Comparison of ENCODE assay signal across 10 cellular contexts in the genomic region with DNA sequence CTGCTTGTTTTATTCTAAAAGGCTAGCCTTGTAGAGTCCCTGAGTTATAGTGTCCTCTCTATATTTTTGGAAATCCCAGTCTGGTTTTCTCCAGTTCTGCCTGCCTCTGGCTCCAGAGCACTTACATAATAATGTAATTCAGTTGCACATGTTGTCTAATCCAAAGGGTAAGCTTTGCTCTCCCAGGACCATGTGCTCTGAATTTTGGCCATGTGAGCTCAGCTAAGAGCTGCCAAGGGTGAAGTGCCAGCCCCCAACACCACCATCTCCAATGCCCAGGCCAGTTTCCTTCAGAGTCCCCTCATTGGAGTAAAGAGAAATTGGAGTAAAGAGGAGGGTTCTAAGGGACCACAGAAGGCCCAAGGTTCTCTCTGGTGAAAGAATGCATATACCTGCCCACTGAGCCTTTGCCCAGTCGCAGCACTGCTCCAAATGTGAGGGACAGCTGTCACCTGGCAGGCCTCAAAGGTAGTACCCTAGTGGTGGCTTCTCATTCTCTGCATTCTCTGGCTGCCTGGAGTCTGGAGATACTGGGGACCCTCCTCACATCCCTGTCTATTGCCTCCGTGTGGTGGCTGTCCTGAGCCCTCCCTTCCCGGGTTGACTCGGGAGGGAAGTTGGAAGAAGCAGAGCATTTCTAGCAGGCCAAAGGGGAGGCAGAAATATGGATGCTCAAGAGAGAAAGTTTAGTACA. TPM values are rescaled to one million over a fixed set of nuclear protein-coding genes. Genes with fewer than 3 reads are reported as not detected.
DNase-seq lines count a peak whose midpoint lies in the region; ATAC-seq and TF ChIP-seq lines count a peak whose summit lies in the region.
"Had no signal": no experiment of that assay in that cellular context is flagged by ENCODE, and none has a peak within 500 bp of the region (broad histone marks: within the 10 kb centered on the region; RNA-seq: fewer than 3 reads in every experiment).

No MANE protein-coding gene starts in this region.

- peaks cover 12% of the 10 kb centered on the region for H3K36me3 ChIP-seq in suprapubic skin
- H3K36me3 ChIP-seq in left lung, result peaks cover 0 to 20% of the 10 kb centered on the region in 2 donors
- H3K36me3 ChIP-seq in naive thymus-derived CD4-positive, alpha-beta T cell (ENCODE audit: control insufficient read depth in 2 of 3, insufficient read depth in 3 of 3, low read length in 3 of 3), result peaks cover 3 to 27% (median 11%) of the 10 kb centered on the region in 3 experiments

- TF ChIP-seq CTCF in suprapubic skin (IDR thresholded peaks at IDR 0.05) (no peak), HFFc6 (IDR thresholded peaks at IDR 0.05) (no peak), left lung (IDR thresholded peaks at IDR 0.05) (no peak)

- ATAC-seq in GM21825 (IDR thresholded peaks at IDR 0.05; ENCODE audit: unreplicated experiment), result peak; percentile 12
- ATAC-seq in left lobe of liver, result peak; percentile 45
- no peak for ATAC-seq in left lung
- ATAC-seq in naive thymus-derived CD4-positive, alpha-beta T cell, result no peak
- ATAC-seq: activated CD8-positive, alpha-beta T cell treated with anti-CD3 and anti-CD28 coated beads, Interleukin-2, amount 10 ng/mL, durations not matched to agents 7 days and 5 days had no signal

- no peak overlapping the region for H3K4me3 ChIP-seq in suprapubic skin
- H3K4me3 ChIP-seq in left lung, result no peak overlapping the region
- no peak overlapping the region for H3K4me3 ChIP-seq in naive thymus-derived CD4-positive, alpha-beta T cell (ENCODE audit: low read length)

- no peaks in the 10 kb centered on the region for H3K9me3 Mint-ChIP-seq in HFFc6
- peaks cover 0 to 2% (median 0%) of the 10 kb centered on the region in 11 donors for H3K9me3 Mint-ChIP-seq in naive thymus-derived CD4-positive, alpha-beta T cell

- H3K9me3 ChIP-seq in suprapubic skin, result no peaks in the 10 kb centered on the region
- no peaks in the 10 kb centered on the region for H3K9me3 ChIP-seq in left lung
- no peaks in the 10 kb centered on the region for H3K9me3 ChIP-seq in naive thymus-derived CD4-positive, alpha-beta T cell (ENCODE audit: control insufficient read depth in 2 of 3, low read length in 3 of 3)

- POLR2A ChIA-PET in naive thymus-derived CD4-positive, alpha-beta T cell (lab: Charles Lee), result no interaction called here

- TF ChIP-seq POLR2A in suprapubic skin (IDR thresholded peaks at IDR 0.05), result no peak

- H3K27me3 ChIP-seq in suprapubic skin (no peaks in the 10 kb centered on the region), left lung (no peaks in the 10 kb centered on the region)
- H3K27me3 ChIP-seq in naive thymus-derived CD4-positive, alpha-beta T cell (ENCODE audit: control insufficient read depth in 2 of 2, insufficient read depth in 2 of 2, low read length in 2 of 2), result no peaks in the 10 kb centered on the region

- DNase-seq in left lobe of liver (ENCODE audit: low spot score) (peak; percentile 83), suprapubic skin (ENCODE audit: low spot score in 2 of 2) (no peak), HFFc6 (no peak), left lung (no peak), posterior cingulate gyrus (no peak)
- no peak for DNase-seq in naive thymus-derived CD4-positive, alpha-beta T cell
- DNase-seq: activated CD8-positive, alpha-beta T cell treated with anti-CD3 and anti-CD28 coated beads, Interleukin-2, amount 10 ng/mL, durations not matched to agents 7 days and 5 days; NCI-H1417 treated with DMSO at 0.1 percent for 48 hours had no signal

- H3K4me1 ChIP-seq in suprapubic skin (peaks cover 87% of the 10 kb centered on the region), left lung (peaks cover 26 to 56% of the 10 kb centered on the region in 2 donors)
- H3K4me1 ChIP-seq in naive thymus-derived CD4-positive, alpha-beta T cell (ENCODE audit: control insufficient read depth in 2 of 2, insufficient read depth in 2 of 2, low read length in 2 of 2), result peaks cover 16 to 23% of the 10 kb centered on the region in 2 donors

- CTCF ChIA-PET in naive thymus-derived CD4-positive, alpha-beta T cell (lab: Charles Lee), result no interaction called here

- H3K36me3 Mint-ChIP-seq in HFFc6 (ENCODE audit: low read depth), result no peaks in the 10 kb centered on the region
- H3K36me3 Mint-ChIP-seq in naive thymus-derived CD4-positive, alpha-beta T cell, result peaks cover 0 to 23% (median 8%) of the 10 kb centered on the region in 5 donors

- peak overlapping the region; percentile 71 for H3K27ac ChIP-seq in angular gyrus (ENCODE audit: low read depth, low read length)
- H3K27ac ChIP-seq in suprapubic skin, result peak overlapping the region; percentile 52
- H3K27ac ChIP-seq in left lung, result no peak overlapping the region
- no peak overlapping the region for H3K27ac ChIP-seq in naive thymus-derived CD4-positive, alpha-beta T cell (ENCODE audit: low read depth, low read length)

- peaks cover 42% of the 10 kb centered on the region for H3K4me1 Mint-ChIP-seq in HFFc6 (ENCODE audit: low read depth)
- H3K4me1 Mint-ChIP-seq in naive thymus-derived CD4-positive, alpha-beta T cell, result peaks cover 28 to 58% (median 48%) of the 10 kb centered on the region in 7 donors

- H3K27me3 Mint-ChIP-seq in HFFc6 (ENCODE audit: insufficient read depth), result peaks cover 2% of the 10 kb centered on the region
- H3K27me3 Mint-ChIP-seq in naive thymus-derived CD4-positive, alpha-beta T cell, result no peaks in the 10 kb centered on the region

- TF ChIP-seq EP300 in suprapubic skin (IDR thresholded peaks at IDR 0.05), result no peak

- no peak overlapping the region; the same call in 1 of the 2 replicates for H3K27ac Mint-ChIP-seq in HFFc6
- H3K27ac Mint-ChIP-seq in naive thymus-derived CD4-positive, alpha-beta T cell, result no peak overlapping the region
- H3K27ac Mint-ChIP-seq: activated CD8-positive, alpha-beta T cell treated with anti-CD3 and anti-CD28 coated beads, Interleukin-2, amount 10 ng/mL, durations not matched to agents 7 days and 5 days had no signal

- intact Hi-C loops in left lung (cut with DNase I), result no loop called here
- intact Hi-C loops in naive thymus-derived CD4-positive, alpha-beta T cell (cut with micrococcal nuclease), result no loop called here
- intact Hi-C loops in posterior cingulate gyrus (cut with DNase I), result no loop called here

- 51% methylated on average over 4 of the region's 4 CpGs for WGBS in suprapubic skin

- no peak overlapping the region for H3K4me3 Mint-ChIP-seq in HFFc6
- H3K4me3 Mint-ChIP-seq in naive thymus-derived CD4-positive, alpha-beta T cell, result peak overlapping the region in 1 of 10 donors; percentile 39
- H3K4me3 Mint-ChIP-seq: activated CD8-positive, alpha-beta T cell treated with anti-CD3 and anti-CD28 coated beads, Interleukin-2, amount 10 ng/mL, durations not matched to agents 7 days and 5 days had no signal

RNA-seq across cellular contexts. Expression of a gene that starts 4.9 kb away (rescaled TPM):
- total RNA-seq in left lobe of liver (52.9 TPM), suprapubic skin (100 to 1,000 TPM in 1 of 4 donors, 10 to 100 TPM in 3; 86.1 to 141 (median 93.4) TPM), left lung (10 to 100 TPM; 32.7 to 42.3 TPM)
- total RNA-seq in HFFc6 (2021; fragmentation: NEBNext Ultra II Directional; extraction: Animal tissue kit (Norgen Biotek cat#: 25700)), result 10 to 100 TPM; 12.5 to 16.4 (median 14.1) TPM
- total RNA-seq in naive thymus-derived CD4-positive, alpha-beta T cell, result 100 to 1,000 TPM in 2 of 5 experiments, 10 to 100 TPM in 3; 31.1 to 202 (median 66.9) TPM
- 10 to 100 TPM; 26.9 to 36.0 TPM for polyA plus RNA-seq in naive thymus-derived CD4-positive, alpha-beta T cell

RNA-seq across cellular contexts. Expression of a gene that starts 33.3 kb away (rescaled TPM):
- total RNA-seq in left lobe of liver, result 8.0 TPM
- 1 to 10 TPM; 3.6 to 8.0 (median 4.5) TPM for total RNA-seq in suprapubic skin
- total RNA-seq in HFFc6 (2021; fragmentation: NEBNext Ultra II Directional; extraction: Animal tissue kit (Norgen Biotek cat#: 25700)), result 10 to 100 TPM in 1 of 6 experiments, 1 to 10 TPM in 5; 7.4 to 10.0 (median 8.7) TPM
- 1 to 10 TPM; 6.9 to 8.7 TPM for total RNA-seq in left lung
- 1 to 10 TPM in 2 of 5 experiments, under 1 TPM in 3; 0.65 to 7.0 (median 0.92) TPM for total RNA-seq in naive thymus-derived CD4-positive, alpha-beta T cell
- not detected for polyA plus RNA-seq in naive thymus-derived CD4-positive, alpha-beta T cell

RNA-seq across cellular contexts. Expression of a gene that starts 47.2 kb away (rescaled TPM):
- total RNA-seq in left lobe of liver (13.2 TPM), suprapubic skin (10 to 100 TPM in 1 of 4 donors, 1 to 10 TPM in 3; 6.7 to 10.1 (median 8.8) TPM), left lung (10 to 100 TPM; 25.5 to 30.7 TPM)
- total RNA-seq in HFFc6 (2021; fragmentation: NEBNext Ultra II Directional; extraction: Animal tissue kit (Norgen Biotek cat#: 25700)), result 10 to 100 TPM; 24.2 to 29.6 (median 27.4) TPM
- total RNA-seq in naive thymus-derived CD4-positive, alpha-beta T cell, result 10 to 100 TPM in 4 of 5 experiments, 1 to 10 TPM in 1; 7.9 to 22.8 (median 14.2) TPM
- 10 to 100 TPM; 10.3 to 13.9 TPM for polyA plus RNA-seq in naive thymus-derived CD4-positive, alpha-beta T cell

RNA-seq across cellular contexts. Expression of a gene that starts 54.9 kb away (rescaled TPM):
- total RNA-seq in left lobe of liver (0.68 TPM), suprapubic skin (1 to 10 TPM in 3 of 4 donors, not detected in 1; 1.7 to 3.7 (median 1.7) TPM), left lung (under 1 TPM; 0.35 to 0.89 TPM)
- under 1 TPM; 0.38 to 0.74 (median 0.68) TPM for total RNA-seq in HFFc6 (2021; fragmentation: NEBNext Ultra II Directional; extraction: Animal tissue kit (Norgen Biotek cat#: 25700))
- 1 to 10 TPM; 3.4 to 8.2 (median 4.6) TPM for total RNA-seq in naive thymus-derived CD4-positive, alpha-beta T cell
- polyA plus RNA-seq in naive thymus-derived CD4-positive, alpha-beta T cell, result not detected

Comparison
In these comparisons a context has a peak if more than half of its experiments do, and no peak if none do; other contexts are left out.
1. ATAC-seq: peak in GM21825 (single experiment) and left lobe of liver (single experiment); none in left lung (single experiment) and naive thymus-derived CD4-positive, alpha-beta T cell (single experiment).
2. H3K27ac ChIP-seq: peak in angular gyrus (single experiment) and suprapubic skin (single experiment); none in left lung (0 of 2) and naive thymus-derived CD4-positive, alpha-beta T cell (single experiment).